In the genomic region with DNA sequence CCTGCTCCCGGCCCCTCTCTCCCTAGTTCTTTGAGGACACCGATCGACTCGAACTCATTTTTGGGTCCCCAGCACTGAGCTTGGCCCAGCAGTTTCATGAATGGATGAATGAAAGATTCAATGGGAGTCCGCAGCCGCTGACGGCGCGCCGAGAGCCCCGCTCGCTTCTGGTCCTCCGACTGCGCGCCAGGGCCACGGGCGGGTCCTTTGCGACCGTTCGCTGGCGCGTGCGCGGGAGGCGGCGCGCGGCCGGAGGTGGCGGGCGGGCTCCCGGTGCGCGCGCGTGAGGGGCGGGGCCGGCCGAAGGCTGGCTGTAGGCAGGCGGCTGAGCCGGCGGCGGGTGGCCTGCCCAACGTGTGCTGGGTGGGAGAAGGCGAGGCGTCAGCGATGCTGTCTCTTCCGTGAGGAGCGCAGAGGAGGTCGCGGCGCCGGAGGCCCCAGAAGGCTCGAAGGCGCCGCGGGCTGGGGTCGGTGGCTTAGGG, we compare ENCODE assay signal across 8 cellular contexts. TPM values are rescaled to one million over a fixed set of nuclear protein-coding genes. Genes with fewer than 3 reads are reported as not detected.
DNase-seq lines count a peak whose midpoint lies in the region; ATAC-seq and TF ChIP-seq lines count a peak whose summit lies in the region.

A gene (plus strand): TSS at position 314 of the 482 bp plus-strand sequence. CDS start 284 bp downstream, outside the sequence.

- peaks cover 15 to 27% of the 10 kb centered on the region in 2 donors for H3K4me1 ChIP-seq in duodenal mucosa (ENCODE audit: control insufficient read depth in 1 of 2, insufficient read depth in 2 of 2, low read length in 2 of 2)

- H3K4me3 ChIP-seq in duodenal mucosa (ENCODE audit: low read depth in 1 of 2, low read length in 2 of 2): peak within 1 kb of the TSS; percentile 69 to 91
- peak within 1 kb of the TSS; percentile 23 for H3K4me3 ChIP-seq in lower leg skin (ENCODE audit: low read depth, poor library complexity, severe bottlenecking)

- no peaks in the 10 kb centered on the region for H3K36me3 ChIP-seq in duodenal mucosa (ENCODE audit: control insufficient read depth in 1 of 2, insufficient read depth in 2 of 2, low read length in 2 of 2)

- H3K27ac ChIP-seq in duodenal mucosa (ENCODE audit: low read depth, low read length): peak within 1 kb of the TSS; percentile 57

- no peaks in the 10 kb centered on the region for H3K9me3 ChIP-seq in duodenal mucosa (ENCODE audit: control insufficient read depth in 1 of 2, low read length in 2 of 2)

- ATAC-seq in GM19372 (IDR thresholded peaks at IDR 0.05; ENCODE audit: low read depth, unreplicated experiment): peak; percentile 96
- peak; percentile 87 for ATAC-seq in HG03520 (IDR thresholded peaks at IDR 0.05; ENCODE audit: unreplicated experiment)

- intact Hi-C loops in lower leg skin (cut with DNase I; ENCODE audit: low total_unique reads): no loop called here

- 0 to 1% methylated on average over 10 to 33 of the region's 58 CpGs for WGBS in lower leg skin, 2 donors

- H3K27me3 ChIP-seq in duodenal mucosa (ENCODE audit: control insufficient read depth in 1 of 2, insufficient read depth in 2 of 2, low read length in 2 of 2): no peaks in the 10 kb centered on the region

- peak within 1 kb of the TSS; percentile 71 to 84 for H3K9ac ChIP-seq in duodenal mucosa (ENCODE audit: low read depth in 1 of 2, low read length in 2 of 2)

- no peak for TF ChIP-seq POLR2A in lower leg skin (IDR thresholded peaks at IDR 0.05)

- no peak for TF ChIP-seq CTCF in lower leg skin (IDR thresholded peaks at IDR 0.05)

- peak; percentile 5 to 89 (median 72) for DNase-seq in C1 segment of cervical spinal cord (lab: John Stamatoyannopoulos, UW)
- DNase-seq in NCI-H69 (lab: John Stamatoyannopoulos, UW): peak; percentile 93
- DNase-seq in activated CD4-positive, alpha-beta T cell treated with anti-CD3 and anti-CD28 coated beads, Interleukin-2, amount 50 U/mL, for 48 hours: peak; percentile 88
- DNase-seq in lower leg skin (ENCODE audit: low spot score in 2 of 2): peak; percentile 81 to 97
- DNase-seq in stimulated activated CD4-positive, alpha-beta T cell treated with anti-CD3 and anti-CD28 coated beads, Interleukin-4, amount 100 ng/mL, for 24 hours: peak; percentile 85

RNA-seq across cellular contexts. Expression of the gene that starts here (rescaled TPM):
- total RNA-seq in lower leg skin: 10 to 100 TPM in 3 of 4 donors, 1 to 10 TPM in 1; 6.6 to 22.6 (median 13.9) TPM

Comparison
In these comparisons a context has a peak if more than half of its experiments do, and no peak if none do; other contexts are left out.
1. Peak in every context shown above with its lines: DNase-seq, ATAC-seq, H3K4me3 ChIP-seq and H3K27ac ChIP-seq.